ENCODE assay signal across 32 cellular contexts in the genomic region with DNA sequence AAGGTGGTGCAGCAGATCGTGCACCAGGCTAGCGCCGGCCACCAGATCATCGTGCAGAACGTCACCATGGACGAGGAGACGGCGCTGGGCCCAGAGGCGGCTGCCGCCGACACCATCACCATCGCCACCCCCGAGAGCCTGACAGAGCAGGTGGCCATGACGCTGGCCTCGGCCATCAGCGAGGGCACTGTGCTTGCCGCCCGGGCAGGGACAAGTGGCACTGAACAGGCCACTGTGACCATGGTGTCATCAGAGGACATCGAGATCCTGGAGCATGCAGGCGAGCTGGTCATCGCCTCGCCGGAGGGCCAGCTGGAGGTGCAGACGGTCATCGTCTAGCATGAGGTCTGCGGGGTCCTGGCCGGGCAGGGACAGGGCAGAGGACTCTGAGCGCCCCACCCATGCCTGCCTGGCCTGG.
"Had no signal": no experiment of that assay in that cellular context is flagged by ENCODE, and none has a peak within 500 bp of the region (broad histone marks: within the 10 kb centered on the region; RNA-seq: fewer than 3 reads in every experiment).

No MANE protein-coding gene starts in this region.

- H3K27me3 ChIP-seq: pancreas, right atrium auricular region had no signal

- ATAC-seq: activated CD8-positive, alpha-beta memory T cell treated with anti-CD3 and anti-CD28 coated beads, Interleukin-2, amount 10 ng/mL, durations not matched to agents 7 days and 5 days; activated CD8-positive, alpha-beta T cell treated with anti-CD3 and anti-CD28 coated beads for 36 hours; heart right ventricle; natural killer cell treated with Interleukin-12 subunit alpha and Interleukin-12 subunit beta and Interleukin-15 and Interleukin-18, amount 100 ng/mL, for 72 hours had no signal

- FAIRE-seq: bronchial epithelial cell, colon, endometrium, pancreas, TTC549 had no signal

- H3K9me3 ChIP-seq: esophagus squamous epithelium, heart right ventricle, mucosa of descending colon, pancreas, prostate gland, right atrium auricular region, tibial nerve had no signal

- H3K36me3 Mint-ChIP-seq: activated naive CD8-positive, alpha-beta T cell; natural killer cell treated with Interleukin-12 subunit alpha and Interleukin-12 subunit beta and Interleukin-15 and Interleukin-18, amount 100 ng/mL, for 72 hours had no signal

- H3K4me1 Mint-ChIP-seq: activated CD8-positive, alpha-beta memory T cell treated with anti-CD3 and anti-CD28 coated beads, Interleukin-2, amount 10 ng/mL, durations not matched to agents 7 days and 5 days; central memory CD8-positive, alpha-beta T cell had no signal

- H3K4me3 Mint-ChIP-seq: activated CD8-positive, alpha-beta memory T cell treated with anti-CD3 and anti-CD28 coated beads, Interleukin-2, amount 10 ng/mL, durations not matched to agents 7 days and 5 days; activated CD8-positive, alpha-beta T cell treated with anti-CD3 and anti-CD28 coated beads for 36 hours; activated naive CD8-positive, alpha-beta T cell; central memory CD8-positive, alpha-beta T cell; natural killer cell treated with Interleukin-12 subunit alpha and Interleukin-12 subunit beta and Interleukin-15 and Interleukin-18, amount 100 ng/mL, for 72 hours; T-helper 1 cell treated with Interleukin-12 subunit alpha and Interleukin-12 subunit beta and Interleukin-4 antibody, amounts not matched to agents 30 μg/mL and 1 μg/mL, for 36 hours had no signal

- H3K9me3 Mint-ChIP-seq: activated CD8-positive, alpha-beta T cell treated with anti-CD3 and anti-CD28 coated beads for 36 hours; central memory CD8-positive, alpha-beta T cell; natural killer cell treated with Interleukin-12 subunit alpha and Interleukin-12 subunit beta and Interleukin-15 and Interleukin-18, amount 100 ng/mL, for 72 hours; T-helper 1 cell treated with Interleukin-12 subunit alpha and Interleukin-12 subunit beta and Interleukin-4 antibody, amounts not matched to agents 30 μg/mL and 1 μg/mL, for 36 hours had no signal

- H3K27ac Mint-ChIP-seq: activated CD8-positive, alpha-beta memory T cell treated with anti-CD3 and anti-CD28 coated beads, Interleukin-2, amount 10 ng/mL, durations not matched to agents 7 days and 5 days; activated CD8-positive, alpha-beta T cell treated with anti-CD3 and anti-CD28 coated beads for 36 hours; activated naive CD8-positive, alpha-beta T cell; natural killer cell treated with Interleukin-12 subunit alpha and Interleukin-12 subunit beta and Interleukin-15 and Interleukin-18, amount 100 ng/mL, for 72 hours; T-helper 1 cell treated with Interleukin-12 subunit alpha and Interleukin-12 subunit beta and Interleukin-4 antibody, amounts not matched to agents 30 μg/mL and 1 μg/mL, for 36 hours had no signal

- H3K27me3 Mint-ChIP-seq: activated CD8-positive, alpha-beta memory T cell treated with anti-CD3 and anti-CD28 coated beads, Interleukin-2, amount 10 ng/mL, durations not matched to agents 7 days and 5 days; activated CD8-positive, alpha-beta T cell treated with anti-CD3 and anti-CD28 coated beads for 36 hours; activated naive CD8-positive, alpha-beta T cell; central memory CD8-positive, alpha-beta T cell had no signal

- H3K4me3 ChIP-seq: esophagus squamous epithelium, heart right ventricle, lung, mucosa of descending colon, pancreas, prostate gland, right atrium auricular region, tibial nerve had no signal

- DNase-seq: activated CD4-positive, alpha-beta T cell treated with anti-CD3 and anti-CD28 coated beads, Interleukin-2, amount 50 U/mL, for 1 hour; activated CD4-positive, CD25-positive, alpha-beta regulatory T cell treated with anti-CD3 and anti-CD28 coated beads, Interleukin-2, amount 50 U/mL, for 72 hours; activated CD8-positive, alpha-beta memory T cell treated with anti-CD3 and anti-CD28 coated beads, Interleukin-2, amount 10 ng/mL, durations not matched to agents 7 days and 5 days; activated CD8-positive, alpha-beta T cell treated with anti-CD3 and anti-CD28 coated beads for 36 hours; activated effector memory CD4-positive, alpha-beta T cell treated with Interleukin-2 at 50 U/mL for 16 hours; activated naive CD4-positive, alpha-beta T cell treated with Interleukin-2 at 50 U/mL for 16 hours; anterior cingulate cortex; dermis blood vessel endothelial cell; effector CD8-positive, alpha-beta T cell; esophagus squamous epithelium; foreskin melanocyte; heart right ventricle; kidney glomerular epithelial cell; nucleus accumbens; stimulated activated naive CD4-positive, alpha-beta T cell treated with Interleukin-2 at 50 U/mL for 16 hours; T-helper 9 cell had no signal

- H3K27ac ChIP-seq: epithelial cell of prostate, esophagus squamous epithelium, heart right ventricle, pancreas, prostate gland, right atrium auricular region, VCaP had no signal
